Comparison of ENCODE assay signal across 1 cellular context in genomic region chr5:89315194-89315593, GRCh38.
TF ChIP-seq lines count a peak whose summit lies in the region.

No MANE protein-coding gene starts in this region.

TF ChIP-seq in GM12878, 131 proteins besides CTCF, POLR2A, EP300 and RAD21 (continued from another document):
- no peak for TF ChIP-seq CHD2 (IDR thresholded peaks at IDR 0.05; ENCODE audit: borderline replicate concordance, low read depth, low read length)
- TF ChIP-seq MAX (IDR thresholded peaks at IDR 0.05; ENCODE audit: low read depth, low read length), result no peak
- no peak for TF ChIP-seq CEBPB (IDR thresholded peaks at IDR 0.05; ENCODE audit: borderline replicate concordance in 1 of 2, low read depth in 2 of 2, low read length in 2 of 2)
- TF ChIP-seq LARP7 (IDR thresholded peaks at IDR 0.05), result no peak
- TF ChIP-seq PML (IDR thresholded peaks at IDR 0.05; ENCODE audit: low read length), result no peak
- no peak for TF ChIP-seq BHLHE40 (IDR thresholded peaks at IDR 0.05; ENCODE audit: borderline replicate concordance in 1 of 2, low read depth in 2 of 2, low read length in 1 of 2)
- TF ChIP-seq YBX1 (IDR thresholded peaks at IDR 0.05), result no peak
- no peak for TF ChIP-seq JUNB (IDR thresholded peaks at IDR 0.05)
- no peak for TF ChIP-seq KAT2A (conservative IDR thresholded peaks at IDR 0.05; ENCODE audit: control insufficient read depth, low read depth, low read length)
- TF ChIP-seq KDM1A (IDR thresholded peaks at IDR 0.05; ENCODE audit: borderline replicate concordance), result no peak
- TF ChIP-seq USF2 (IDR thresholded peaks at IDR 0.05; ENCODE audit: borderline replicate concordance, low read depth, low read length), result no peak
- TF ChIP-seq E4F1 (IDR thresholded peaks at IDR 0.05; ENCODE audit: borderline replicate concordance, partially characterized antibody), result no peak
- no peak for TF ChIP-seq HDAC2 (IDR thresholded peaks at IDR 0.05)
